Comparison of ENCODE assay signal across 9 cellular contexts in genomic region chr17:45430006-45430737, GRCh38. TPM values are rescaled to one million over a fixed set of nuclear protein-coding genes. Genes with fewer than 3 reads are reported as not detected.
DNase-seq lines count a peak whose midpoint lies in the region; ATAC-seq and TF ChIP-seq lines count a peak whose summit lies in the region.
"Had no signal": no experiment of that assay in that cellular context is flagged by ENCODE, and none has a peak within 500 bp of the region (broad histone marks: within the 10 kb centered on the region; RNA-seq: fewer than 3 reads in every experiment).

No MANE protein-coding gene starts in this region.

- peak overlapping the region; percentile 74 for H3K4me3 ChIP-seq in left ventricle myocardium inferior
- no peak overlapping the region for H3K4me3 ChIP-seq in skeletal muscle satellite cell (ENCODE audit: low read length)

- no peak overlapping the region for H3K27ac Mint-ChIP-seq in H9
- no peak overlapping the region for H3K27ac Mint-ChIP-seq in activated CD4-positive, alpha-beta memory T cell treated with anti-CD3 and anti-CD28 coated beads for 36 hours

- H3K4me3 Mint-ChIP-seq in H9: peak overlapping the region; percentile 72 to 82
- H3K4me3 Mint-ChIP-seq in activated CD4-positive, alpha-beta memory T cell treated with anti-CD3 and anti-CD28 coated beads for 36 hours: peak overlapping the region; percentile 75

- no peaks in the 10 kb centered on the region for H3K9me3 ChIP-seq in H9 (ENCODE audit: control insufficient read depth, low read depth, low read length)
- no peaks in the 10 kb centered on the region for H3K9me3 ChIP-seq in left ventricle myocardium inferior (replicated peaks)
- H3K9me3 ChIP-seq in skeletal muscle satellite cell (replicated peaks; ENCODE audit: low read length): no peaks in the 10 kb centered on the region

- no peak overlapping the region for H2AK5ac ChIP-seq in H9 (ENCODE audit: insufficient read length, low read length)

- no peak for TF ChIP-seq CTCF in H9 (conservative IDR thresholded peaks at IDR 0.05)
- TF ChIP-seq CTCF in left ventricle myocardium inferior (IDR thresholded peaks at IDR 0.05; ENCODE audit: borderline replicate concordance): no peak

- no peak overlapping the region for H2BK5ac ChIP-seq in H9 (ENCODE audit: insufficient read length, low read length)

- H3K9me3 Mint-ChIP-seq in H9: peaks cover 3 to 7% of the 10 kb centered on the region in 2 experiments; a peak in 4 of 5 replicates
- no peaks in the 10 kb centered on the region for H3K9me3 Mint-ChIP-seq in activated CD4-positive, alpha-beta memory T cell treated with anti-CD3 and anti-CD28 coated beads for 36 hours

- peak; percentile 63 for DNase-seq in H9
- no peak for DNase-seq in activated CD4-positive, alpha-beta memory T cell treated with anti-CD3 and anti-CD28 coated beads for 36 hours
- DNase-seq in left ventricle myocardium inferior: no peak
- no peak for DNase-seq in activated gamma-delta T cell treated with Interleukin-2 at 50 U/mL for 16 hours
- no peak for DNase-seq in A172 (ENCODE audit: low spot score)
- DNase-seq: hypothalamus, NCI-H345 had no signal

- no peak overlapping the region for H2BK12ac ChIP-seq in H9 (ENCODE audit: insufficient read length, low read depth, low read length)

- no peaks in the 10 kb centered on the region for H3K79me1 ChIP-seq in H9 (ENCODE audit: insufficient read depth, low read depth, low read length, poor library complexity, severe bottlenecking)

- ATAC-seq in HG03108 (IDR thresholded peaks at IDR 0.05; ENCODE audit: unreplicated experiment): no peak

- no peak overlapping the region for H2BK120ac ChIP-seq in H9 (ENCODE audit: low read depth, low read length, poor library complexity, severe bottlenecking)

- no peak overlapping the region for H3K23ac ChIP-seq in H9 (ENCODE audit: insufficient read length, low read depth, low read length)

- H3K18ac ChIP-seq in H9 (ENCODE audit: insufficient read length, low read depth, low read length): peak overlapping the region; percentile 44

- H3K9ac ChIP-seq in H9 (ENCODE audit: extremely low read depth, insufficient read length, low read length) (no peak overlapping the region), skeletal muscle satellite cell (ENCODE audit: low read depth, low read length) (no peak overlapping the region)

- H3T11ph ChIP-seq in H9 (ENCODE audit: low read length): no peak overlapping the region

- no CpG with 5 or more reads among the region's 68 CpGs for WGBS in H9 (ENCODE audit: extremely low coverage, insufficient read length, low lambda C conversion rate)

- H3K27me3 ChIP-seq in H9 (ENCODE audit: insufficient read depth, low read length) (peaks cover 19% of the 10 kb centered on the region; the same call in 1 of the 2 replicates), left ventricle myocardium inferior (ENCODE audit: low read depth) (peaks cover 44% of the 10 kb centered on the region), skeletal muscle satellite cell (ENCODE audit: control insufficient read depth, insufficient read depth, low read length) (peaks cover 33% of the 10 kb centered on the region)

- no peak overlapping the region for H3K14ac ChIP-seq in H9 (ENCODE audit: insufficient read depth, low read length)

- H3K4me1 ChIP-seq in H9 (ENCODE audit: insufficient read depth, low read length) (no peaks in the 10 kb centered on the region), left ventricle myocardium inferior (peaks cover 70% of the 10 kb centered on the region), skeletal muscle satellite cell (ENCODE audit: control insufficient read depth, insufficient read depth, low read length) (peaks cover 22% of the 10 kb centered on the region)

- H4K8ac ChIP-seq in H9 (replicated peaks; ENCODE audit: insufficient read length, low read depth, low read length): no peak overlapping the region

- H4K91ac ChIP-seq in H9 (ENCODE audit: insufficient read length, low read depth, low read length): no peak overlapping the region

- no peaks in the 10 kb centered on the region for H3K79me2 ChIP-seq in H9 (ENCODE audit: insufficient read depth, low read length)

- H3K36me3 Mint-ChIP-seq in H9 (ENCODE audit: insufficient read depth in 1 of 3, low read depth in 3 of 3): no peaks in the 10 kb centered on the region; a peak in 2 of 7 replicates
- H3K36me3 Mint-ChIP-seq in activated CD4-positive, alpha-beta memory T cell treated with anti-CD3 and anti-CD28 coated beads for 36 hours: no peaks in the 10 kb centered on the region

- H3K27me3 Mint-ChIP-seq in H9 (ENCODE audit: low read depth): peaks cover 73% of the 10 kb centered on the region
- H3K27me3 Mint-ChIP-seq in activated CD4-positive, alpha-beta memory T cell treated with anti-CD3 and anti-CD28 coated beads for 36 hours: no peaks in the 10 kb centered on the region

- H3K56ac ChIP-seq in H9 (ENCODE audit: insufficient read length, low read depth, low read length): no peak overlapping the region

- H3K23me2 ChIP-seq in H9 (ENCODE audit: insufficient read length, low read depth, low read length, poor library complexity, severe bottlenecking): peaks cover 22% of the 10 kb centered on the region

- H2BK20ac ChIP-seq in H9 (ENCODE audit: low read depth, low read length, poor library complexity, severe bottlenecking): no peak overlapping the region

- peaks cover 23 to 30% of the 10 kb centered on the region in 2 experiments for H3K4me1 Mint-ChIP-seq in H9
- H3K4me1 Mint-ChIP-seq in activated CD4-positive, alpha-beta memory T cell treated with anti-CD3 and anti-CD28 coated beads for 36 hours (ENCODE audit: low read depth): peaks cover 21% of the 10 kb centered on the region

- H3K4me2 ChIP-seq in H9 (ENCODE audit: insufficient read depth, insufficient read length, low read length): peak overlapping the region; percentile 56
- H3K4me2 ChIP-seq in skeletal muscle satellite cell (ENCODE audit: low read length): peak overlapping the region; percentile 47

- H3K36me3 ChIP-seq in left ventricle myocardium inferior (peaks cover 4% of the 10 kb centered on the region), skeletal muscle satellite cell (ENCODE audit: insufficient read depth, low read length) (no peaks in the 10 kb centered on the region)

- intact Hi-C loops in activated CD4-positive, alpha-beta memory T cell treated with anti-CD3 and anti-CD28 coated beads for 36 hours (cut with micrococcal nuclease): loop anchor here (10.0 kb wide), 1 partner anchor 45 kb away; no protein-coding TSS in a partner anchor
- intact Hi-C loops in left ventricle myocardium inferior (cut with micrococcal nuclease): no loop called here

- CTCF ChIA-PET in activated CD4-positive, alpha-beta memory T cell treated with anti-CD3 and anti-CD28 coated beads for 36 hours (lab: Charles Lee): interaction anchor here (1.7 kb wide), 1 partner anchor 153 kb away, joined by 5 read pairs; no protein-coding TSS in a partner anchor

- H4K20me1 ChIP-seq in H9 (ENCODE audit: control insufficient read depth, insufficient read depth, insufficient read length): peaks cover 2% of the 10 kb centered on the region

- no peak overlapping the region for H2AFZ ChIP-seq in H9 (ENCODE audit: low read length)

- no peak overlapping the region for H3K4ac ChIP-seq in H9 (ENCODE audit: low read depth, low read length)

- POLR2A ChIA-PET in activated CD4-positive, alpha-beta memory T cell treated with anti-CD3 and anti-CD28 coated beads for 36 hours (lab: Charles Lee): no interaction called here

- no peak overlapping the region for H4K5ac ChIP-seq in H9 (ENCODE audit: insufficient read length, low read depth, low read length)

- H2BK15ac ChIP-seq in H9 (ENCODE audit: low read depth, low read length): no peak overlapping the region

- no peak overlapping the region for H3K27ac ChIP-seq in H9 (ENCODE audit: insufficient read length, low read depth, low read length)
- H3K27ac ChIP-seq in left ventricle myocardium inferior (replicated peaks): no peak overlapping the region

RNA-seq across cellular contexts. Expression of gene ARHGAP27, which starts 2.5 kb away (rescaled TPM):
- 9.9 and 11.4 TPM in 2 replicates for total RNA-seq in H9 (2021)
- total RNA-seq in activated CD4-positive, alpha-beta memory T cell treated with anti-CD3 and anti-CD28 coated beads for 36 hours: 10 to 100 TPM; 41.7 to 44.3 TPM
- 15.1 TPM for total RNA-seq in left ventricle myocardium inferior
- 1.7 and 6.1 TPM in 2 replicates for total RNA-seq in skeletal muscle satellite cell (2012; rRNA removed)
- 9.5 and 17.8 TPM in 2 replicates for total RNA-seq in A172 (2014; rRNA removed; shearing (Covaris generic))
